12 cellular contexts compared by ENCODE assay signal in genomic region chr3:21672303-21672702, GRCh38.
DNase-seq lines count a peak whose midpoint lies in the region; ATAC-seq and TF ChIP-seq lines count a peak whose summit lies in the region.
"Had no signal": no experiment of that assay in that cellular context is flagged by ENCODE, and none has a peak within 500 bp of the region (broad histone marks: within the 10 kb centered on the region; RNA-seq: fewer than 3 reads in every experiment).

No MANE protein-coding gene starts in this region.

- H3K4me1 ChIP-seq in skeletal muscle tissue (ENCODE audit: control insufficient read depth in 3 of 3, insufficient read depth in 3 of 3, low read length in 3 of 3), result peaks cover 0 to 4% (median 0%) of the 10 kb centered on the region in 3 donors

- peak overlapping the region; percentile 41 for H3K27ac ChIP-seq in skeletal muscle tissue (ENCODE audit: low read depth, low read length)

- peak; percentile 30 for DNase-seq in H4 (ENCODE audit: low spot score)
- DNase-seq in T1000 (lab: John Stamatoyannopoulos, UW), result peak; percentile 39
- DNase-seq in fibroblast of pulmonary artery (ENCODE audit: low read depth), result peak; percentile 84
- DNase-seq in iPS-NIHi11 (ENCODE audit: low spot score), result no peak
- no peak for DNase-seq in activated T-cell treated with anti-CD3 and anti-CD28 coated beads, Interleukin-2, amount 50 U/mL, for 1 hour
- DNase-seq: activated T-cell treated with anti-CD3 and anti-CD28 coated beads, Interleukin-2, amount 50 U/mL, for 48 hours; DMS 273 treated with DMSO at 0.1 percent for 48 hours; NCI-H2081 treated with DMSO at 0.1 percent for 48 hours; stimulated activated CD4-positive, alpha-beta T cell treated with anti-CD3 and anti-CD28 coated beads, Interleukin-4, amount 100 ng/mL, for 24 hours had no signal

- TF ChIP-seq CTCF in fibroblast of pulmonary artery (IDR thresholded peaks at IDR 0.05; ENCODE audit: low read length, missing control alignments), result no peak

- ATAC-seq in HG02981 (IDR thresholded peaks at IDR 0.05; ENCODE audit: unreplicated experiment) (no peak), HG03571 (IDR thresholded peaks at IDR 0.05; ENCODE audit: unreplicated experiment) (no peak)

- H3K9ac ChIP-seq in skeletal muscle tissue (ENCODE audit: low read depth in 1 of 3, low read length in 3 of 3), result no peak overlapping the region

- H3K27me3 ChIP-seq in skeletal muscle tissue (ENCODE audit: control insufficient read depth in 3 of 3, insufficient read depth in 3 of 3, low read length in 3 of 3), result no peaks in the 10 kb centered on the region

- H3K36me3 ChIP-seq in skeletal muscle tissue (ENCODE audit: control insufficient read depth in 3 of 3, insufficient read depth in 3 of 3, low read length in 3 of 3), result no peaks in the 10 kb centered on the region

- H3K4me3 ChIP-seq in fibroblast of pulmonary artery (replicated peaks; ENCODE audit: low read depth, low read length) (no peak overlapping the region), skeletal muscle tissue (ENCODE audit: low read length in 3 of 3) (no peak overlapping the region)

- no peaks in the 10 kb centered on the region for H3K9me3 ChIP-seq in skeletal muscle tissue (ENCODE audit: control insufficient read depth in 3 of 3, low read length in 3 of 3)

Comparison
In these comparisons a context has a peak if more than half of its experiments do, and no peak if none do; other contexts are left out.
1. DNase-seq: peak in H4 (single experiment), T1000 (single experiment) and fibroblast of pulmonary artery (single experiment); none in iPS-NIHi11 (single experiment) and activated T-cell treated with anti-CD3 and anti-CD28 coated beads, Interleukin-2, amount 50 U/mL, for 1 hour (single experiment).